In genomic region chr15:92733090-92733933, GRCh38 we compare ENCODE assay signal across 2 cellular contexts.
TF ChIP-seq lines count a peak whose summit lies in the region.

No MANE protein-coding gene starts in this region.

TF ChIP-seq in liver, 16 proteins besides CTCF, POLR2A, EP300 and RAD21 (continued from another document):
- TF ChIP-seq MAX (IDR thresholded peaks at IDR 0.05) (no peak), NR2F2 (IDR thresholded peaks at IDR 0.05) (no peak)
- TF ChIP-seq, protein P1, sequence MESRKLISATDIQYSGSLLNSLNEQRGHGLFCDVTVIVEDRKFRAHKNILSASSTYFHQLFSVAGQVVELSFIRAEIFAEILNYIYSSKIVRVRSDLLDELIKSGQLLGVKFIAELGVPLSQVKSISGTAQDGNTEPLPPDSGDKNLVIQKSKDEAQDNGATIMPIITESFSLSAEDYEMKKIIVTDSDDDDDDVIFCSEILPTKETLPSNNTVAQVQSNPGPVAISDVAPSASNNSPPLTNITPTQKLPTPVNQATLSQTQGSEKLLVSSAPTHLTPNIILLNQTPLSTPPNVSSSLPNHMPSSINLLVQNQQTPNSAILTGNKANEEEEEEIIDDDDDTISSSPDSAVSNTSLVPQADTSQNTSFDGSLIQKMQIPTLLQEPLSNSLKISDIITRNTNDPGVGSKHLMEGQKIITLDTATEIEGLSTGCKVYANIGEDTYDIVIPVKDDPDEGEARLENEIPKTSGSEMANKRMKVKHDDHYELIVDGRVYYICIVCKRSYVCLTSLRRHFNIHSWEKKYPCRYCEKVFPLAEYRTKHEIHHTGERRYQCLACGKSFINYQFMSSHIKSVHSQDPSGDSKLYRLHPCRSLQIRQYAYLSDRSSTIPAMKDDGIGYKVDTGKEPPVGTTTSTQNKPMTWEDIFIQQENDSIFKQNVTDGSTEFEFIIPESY (IDR thresholded peaks at IDR 0.05), result no peak

TF ChIP-seq in HepG2, 621 proteins besides CTCF, POLR2A, EP300 and RAD21 (continued from another document):
- TF ChIP-seq ZKSCAN8 (CRISPR knock-in tag; IDR thresholded peaks at IDR 0.05; ENCODE audit: borderline replicate concordance) (no peak), KIAA2018 (CRISPR knock-in tag; IDR thresholded peaks at IDR 0.05; ENCODE audit: borderline replicate concordance) (no peak), REST (IDR thresholded peaks at IDR 0.05; ENCODE audit: borderline replicate concordance in 1 of 2, low read depth in 1 of 2, low read length in 2 of 2) (no peak), ZNF24 (IDR thresholded peaks at IDR 0.05) (no peak), ZMAT5 (CRISPR knock-in tag; IDR thresholded peaks at IDR 0.05; ENCODE audit: borderline replicate concordance, low read depth) (no peak), PRMT3 (CRISPR knock-in tag; IDR thresholded peaks at IDR 0.05; ENCODE audit: borderline replicate concordance, low read depth) (no peak), ZNF44 (CRISPR knock-in tag; IDR thresholded peaks at IDR 0.05) (no peak), MTA3 (CRISPR knock-in tag; IDR thresholded peaks at IDR 0.05) (no peak)
- TF ChIP-seq, protein P2, sequence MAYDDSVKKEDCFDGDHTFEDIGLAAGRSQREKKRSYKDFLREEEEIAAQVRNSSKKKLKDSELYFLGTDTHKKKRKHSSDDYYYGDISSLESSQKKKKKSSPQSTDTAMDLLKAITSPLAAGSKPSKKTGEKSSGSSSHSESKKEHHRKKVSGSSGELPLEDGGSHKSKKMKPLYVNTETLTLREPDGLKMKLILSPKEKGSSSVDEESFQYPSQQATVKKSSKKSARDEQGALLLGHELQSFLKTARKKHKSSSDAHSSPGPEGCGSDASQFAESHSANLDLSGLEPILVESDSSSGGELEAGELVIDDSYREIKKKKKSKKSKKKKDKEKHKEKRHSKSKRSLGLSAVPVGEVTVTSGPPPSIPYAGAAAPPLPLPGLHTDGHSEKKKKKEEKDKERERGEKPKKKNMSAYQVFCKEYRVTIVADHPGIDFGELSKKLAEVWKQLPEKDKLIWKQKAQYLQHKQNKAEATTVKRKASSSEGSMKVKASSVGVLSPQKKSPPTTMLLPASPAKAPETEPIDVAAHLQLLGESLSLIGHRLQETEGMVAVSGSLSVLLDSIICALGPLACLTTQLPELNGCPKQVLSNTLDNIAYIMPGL (CRISPR knock-in tag; IDR thresholded peaks at IDR 0.05; ENCODE audit: borderline replicate concordance in 1 of 2, low read depth in 1 of 2), result no peak
